In the genomic region with DNA sequence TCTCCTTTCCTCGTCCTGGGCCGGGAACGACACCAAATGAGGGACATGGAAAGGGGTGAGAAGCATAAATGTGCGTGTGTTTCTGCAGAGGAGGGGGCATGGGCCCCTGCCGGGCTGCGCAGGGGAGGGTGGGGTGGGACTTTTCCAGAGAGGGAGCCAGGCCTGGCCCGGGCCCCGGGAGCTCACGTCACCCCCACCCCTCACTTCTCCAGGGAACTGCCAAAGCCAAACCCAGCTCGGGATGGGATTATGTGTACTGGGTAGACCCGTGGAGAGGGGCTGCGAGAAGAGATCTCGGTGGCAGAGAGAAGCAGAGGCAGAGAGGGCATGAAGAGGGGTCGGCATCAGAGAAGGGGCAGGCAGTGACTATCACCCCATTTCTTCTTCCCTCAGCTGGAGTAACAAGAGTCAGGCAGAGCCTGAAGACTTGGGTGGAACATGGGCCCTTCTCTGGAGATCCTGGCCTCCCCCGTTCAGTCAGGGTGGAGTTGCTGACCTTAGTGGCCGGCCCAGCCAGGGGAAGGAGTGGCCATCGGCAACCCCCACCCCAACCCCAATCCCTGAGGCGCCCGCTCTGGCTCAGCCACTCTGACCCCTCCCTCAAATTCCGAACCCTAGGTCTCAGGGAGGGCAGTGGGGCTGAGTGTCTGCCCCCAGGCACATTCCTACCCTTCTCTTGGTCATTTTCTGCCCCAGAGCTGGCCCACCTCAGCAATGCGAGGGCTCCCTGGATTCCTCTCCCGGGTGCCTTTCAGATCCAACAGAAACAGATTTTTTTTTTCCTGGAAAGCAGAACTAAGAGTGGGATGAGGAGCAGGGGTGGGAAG, we compare ENCODE assay signal across 2 cellular contexts.
TF ChIP-seq lines count a peak whose summit lies in the region.

No MANE protein-coding gene starts in this region.

TF ChIP-seq in WTC11, 78 proteins besides CTCF, POLR2A, EP300 and RAD21 (continued from another document):
- TF ChIP-seq, protein P1, sequence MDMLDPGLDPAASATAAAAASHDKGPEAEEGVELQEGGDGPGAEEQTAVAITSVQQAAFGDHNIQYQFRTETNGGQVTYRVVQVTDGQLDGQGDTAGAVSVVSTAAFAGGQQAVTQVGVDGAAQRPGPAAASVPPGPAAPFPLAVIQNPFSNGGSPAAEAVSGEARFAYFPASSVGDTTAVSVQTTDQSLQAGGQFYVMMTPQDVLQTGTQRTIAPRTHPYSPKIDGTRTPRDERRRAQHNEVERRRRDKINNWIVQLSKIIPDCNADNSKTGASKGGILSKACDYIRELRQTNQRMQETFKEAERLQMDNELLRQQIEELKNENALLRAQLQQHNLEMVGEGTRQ (CRISPR knock-in tag; IDR thresholded peaks at IDR 0.05) = no peak
- TF ChIP-seq ZNF232 (CRISPR knock-in tag; IDR thresholded peaks at IDR 0.05) (no peak), ZNF263 (CRISPR knock-in tag; IDR thresholded peaks at IDR 0.05; ENCODE audit: low read depth) (no peak), SMAD3 (CRISPR knock-in tag; IDR thresholded peaks at IDR 0.05; ENCODE audit: borderline replicate concordance) (no peak), ZNF671 (CRISPR knock-in tag; IDR thresholded peaks at IDR 0.05) (no peak), ATF3 (CRISPR knock-in tag; conservative IDR thresholded peaks at IDR 0.05) (no peak), IRF2 (CRISPR knock-in tag; IDR thresholded peaks at IDR 0.05; ENCODE audit: borderline replicate concordance, low read depth) (no peak), PRDM15 (CRISPR knock-in tag; IDR thresholded peaks at IDR 0.05) (no peak), FOXK1 (CRISPR knock-in tag; IDR thresholded peaks at IDR 0.05) (no peak)
- TF ChIP-seq, protein P2, sequence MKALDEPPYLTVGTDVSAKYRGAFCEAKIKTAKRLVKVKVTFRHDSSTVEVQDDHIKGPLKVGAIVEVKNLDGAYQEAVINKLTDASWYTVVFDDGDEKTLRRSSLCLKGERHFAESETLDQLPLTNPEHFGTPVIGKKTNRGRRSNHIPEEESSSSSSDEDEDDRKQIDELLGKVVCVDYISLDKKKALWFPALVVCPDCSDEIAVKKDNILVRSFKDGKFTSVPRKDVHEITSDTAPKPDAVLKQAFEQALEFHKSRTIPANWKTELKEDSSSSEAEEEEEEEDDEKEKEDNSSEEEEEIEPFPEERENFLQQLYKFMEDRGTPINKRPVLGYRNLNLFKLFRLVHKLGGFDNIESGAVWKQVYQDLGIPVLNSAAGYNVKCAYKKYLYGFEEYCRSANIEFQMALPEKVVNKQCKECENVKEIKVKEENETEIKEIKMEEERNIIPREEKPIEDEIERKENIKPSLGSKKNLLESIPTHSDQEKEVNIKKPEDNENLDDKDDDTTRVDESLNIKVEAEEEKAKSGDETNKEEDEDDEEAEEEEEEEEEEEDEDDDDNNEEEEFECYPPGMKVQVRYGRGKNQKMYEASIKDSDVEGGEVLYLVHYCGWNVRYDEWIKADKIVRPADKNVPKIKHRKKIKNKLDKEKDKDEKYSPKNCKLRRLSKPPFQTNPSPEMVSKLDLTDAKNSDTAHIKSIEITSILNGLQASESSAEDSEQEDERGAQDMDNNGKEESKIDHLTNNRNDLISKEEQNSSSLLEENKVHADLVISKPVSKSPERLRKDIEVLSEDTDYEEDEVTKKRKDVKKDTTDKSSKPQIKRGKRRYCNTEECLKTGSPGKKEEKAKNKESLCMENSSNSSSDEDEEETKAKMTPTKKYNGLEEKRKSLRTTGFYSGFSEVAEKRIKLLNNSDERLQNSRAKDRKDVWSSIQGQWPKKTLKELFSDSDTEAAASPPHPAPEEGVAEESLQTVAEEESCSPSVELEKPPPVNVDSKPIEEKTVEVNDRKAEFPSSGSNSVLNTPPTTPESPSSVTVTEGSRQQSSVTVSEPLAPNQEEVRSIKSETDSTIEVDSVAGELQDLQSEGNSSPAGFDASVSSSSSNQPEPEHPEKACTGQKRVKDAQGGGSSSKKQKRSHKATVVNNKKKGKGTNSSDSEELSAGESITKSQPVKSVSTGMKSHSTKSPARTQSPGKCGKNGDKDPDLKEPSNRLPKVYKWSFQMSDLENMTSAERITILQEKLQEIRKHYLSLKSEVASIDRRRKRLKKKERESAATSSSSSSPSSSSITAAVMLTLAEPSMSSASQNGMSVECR (CRISPR knock-in tag; IDR thresholded peaks at IDR 0.05; ENCODE audit: borderline replicate concordance) = no peak
- TF ChIP-seq, protein P3, sequence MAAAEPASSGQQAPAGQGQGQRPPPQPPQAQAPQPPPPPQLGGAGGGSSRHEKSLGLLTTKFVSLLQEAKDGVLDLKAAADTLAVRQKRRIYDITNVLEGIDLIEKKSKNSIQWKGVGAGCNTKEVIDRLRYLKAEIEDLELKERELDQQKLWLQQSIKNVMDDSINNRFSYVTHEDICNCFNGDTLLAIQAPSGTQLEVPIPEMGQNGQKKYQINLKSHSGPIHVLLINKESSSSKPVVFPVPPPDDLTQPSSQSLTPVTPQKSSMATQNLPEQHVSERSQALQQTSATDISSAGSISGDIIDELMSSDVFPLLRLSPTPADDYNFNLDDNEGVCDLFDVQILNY (CRISPR knock-in tag; IDR thresholded peaks at IDR 0.05) = no peak

TF ChIP-seq in SK-N-SH, 30 proteins besides CTCF, POLR2A, EP300 and RAD21:
- TF ChIP-seq, protein P1 (IDR thresholded peaks at IDR 0.05; ENCODE audit: borderline replicate concordance, low read depth, low read length) = no peak
- TF ChIP-seq FOSL2 (IDR thresholded peaks at IDR 0.05; ENCODE audit: borderline replicate concordance, low read depth) (no peak), GATA2 (CRISPR knock-in tag; IDR thresholded peaks at IDR 0.05) (no peak), YY1 (IDR thresholded peaks at IDR 0.05; ENCODE audit: low read depth) (no peak), FOXJ3 (CRISPR knock-in tag; IDR thresholded peaks at IDR 0.05) (no peak), TCF12 (IDR thresholded peaks at IDR 0.05) (no peak), RFX5 (IDR thresholded peaks at IDR 0.05; ENCODE audit: low read length) (no peak), NRF1 (IDR thresholded peaks at IDR 0.05; ENCODE audit: low read depth, low read length) (no peak)
